In genomic region chr1:185733818-185734709, GRCh38 we compare ENCODE assay signal across 1 cellular context.
TF ChIP-seq lines count a peak whose summit lies in the region.

Gene HMCN1, plus strand, starts transcription at chr1:185734391. Its CDS starts 389 bp downstream, at chr1:185734780.

TF ChIP-seq in HEK293, 187 proteins besides CTCF, POLR2A, EP300 and RAD21 (continued from another document):
- TF ChIP-seq, protein P1, sequence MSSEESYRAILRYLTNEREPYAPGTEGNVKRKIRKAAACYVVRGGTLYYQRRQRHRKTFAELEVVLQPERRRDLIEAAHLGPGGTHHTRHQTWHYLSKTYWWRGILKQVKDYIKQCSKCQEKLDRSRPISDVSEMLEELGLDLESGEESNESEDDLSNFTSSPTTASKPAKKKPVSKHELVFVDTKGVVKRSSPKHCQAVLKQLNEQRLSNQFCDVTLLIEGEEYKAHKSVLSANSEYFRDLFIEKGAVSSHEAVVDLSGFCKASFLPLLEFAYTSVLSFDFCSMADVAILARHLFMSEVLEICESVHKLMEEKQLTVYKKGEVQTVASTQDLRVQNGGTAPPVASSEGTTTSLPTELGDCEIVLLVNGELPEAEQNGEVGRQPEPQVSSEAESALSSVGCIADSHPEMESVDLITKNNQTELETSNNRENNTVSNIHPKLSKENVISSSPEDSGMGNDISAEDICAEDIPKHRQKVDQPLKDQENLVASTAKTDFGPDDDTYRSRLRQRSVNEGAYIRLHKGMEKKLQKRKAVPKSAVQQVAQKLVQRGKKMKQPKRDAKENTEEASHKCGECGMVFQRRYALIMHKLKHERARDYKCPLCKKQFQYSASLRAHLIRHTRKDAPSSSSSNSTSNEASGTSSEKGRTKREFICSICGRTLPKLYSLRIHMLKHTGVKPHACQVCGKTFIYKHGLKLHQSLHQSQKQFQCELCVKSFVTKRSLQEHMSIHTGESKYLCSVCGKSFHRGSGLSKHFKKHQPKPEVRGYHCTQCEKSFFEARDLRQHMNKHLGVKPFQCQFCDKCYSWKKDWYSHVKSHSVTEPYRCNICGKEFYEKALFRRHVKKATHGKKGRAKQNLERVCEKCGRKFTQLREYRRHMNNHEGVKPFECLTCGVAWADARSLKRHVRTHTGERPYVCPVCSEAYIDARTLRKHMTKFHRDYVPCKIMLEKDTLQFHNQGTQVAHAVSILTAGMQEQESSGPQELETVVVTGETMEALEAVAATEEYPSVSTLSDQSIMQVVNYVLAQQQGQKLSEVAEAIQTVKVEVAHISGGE (tag by site-specific recombination; conservative IDR thresholded peaks at IDR 0.05; ENCODE audit: low read depth) = peak; percentile 22; the same call in 1 of the 2 replicates
- TF ChIP-seq ZNF600 (tag by site-specific recombination; IDR thresholded peaks at IDR 0.05) (peak; percentile 74), ZBTB10 (tag by site-specific recombination; IDR thresholded peaks at IDR 0.05) (peak; percentile 58), SP7 (tag by site-specific recombination; IDR thresholded peaks at IDR 0.05) (peak; percentile 62), MZF1 (tag by site-specific recombination; IDR thresholded peaks at IDR 0.05; ENCODE audit: borderline replicate concordance) (peak; percentile 55), SCRT2 (tag by site-specific recombination; IDR thresholded peaks at IDR 0.05) (peak; percentile 12; the same call in 1 of the 2 replicates), SP2 (tag by site-specific recombination; IDR thresholded peaks at IDR 0.05) (peak; percentile 55)
